ENCODE assay signal across 8 cellular contexts in genomic region chr1:162790303-162790984, GRCh38. TPM values are rescaled to one million over a fixed set of nuclear protein-coding genes. Genes with fewer than 3 reads are reported as not detected.
DNase-seq lines count a peak whose midpoint lies in the region; ATAC-seq and TF ChIP-seq lines count a peak whose summit lies in the region.
"Not testable (repeated sequence)": the region's sequence is repeated elsewhere in the genome, so short reads cannot be mapped to it uniquely, and the experiment has no call there.

TSS of gene HSD17B7 (plus strand) at chr1:162790702. CDS start at chr1:162790801, 99 bp downstream.

- TF ChIP-seq POLR2A in lower leg skin (IDR thresholded peaks at IDR 0.05) = not testable (repeated sequence)

- not testable (repeated sequence) for H3K27me3 ChIP-seq in CD4-positive, alpha-beta T cell (ENCODE audit: control insufficient read depth, insufficient read depth, low read length)

- ATAC-seq in CD4-positive, alpha-beta T cell (ENCODE audit: poor library complexity) = peak; percentile 97
- peak; percentile 99 for ATAC-seq in GM19467 (IDR thresholded peaks at IDR 0.05; ENCODE audit: unreplicated experiment)

- TF ChIP-seq CTCF in CD4-positive, alpha-beta T cell (IDR thresholded peaks at IDR 0.05); lower leg skin (IDR thresholded peaks at IDR 0.05): not testable (repeated sequence)

- H3K27ac ChIP-seq in CD4-positive, alpha-beta T cell (ENCODE audit: low read depth, low read length) = peak within 1 kb of the TSS; percentile 70

- H3K36me3 Mint-ChIP-seq in CD4-positive, alpha-beta T cell (ENCODE audit: low read depth) = peaks cover 34% of the 10 kb centered on the region
- H3K36me3 Mint-ChIP-seq in activated CD4-positive, alpha-beta memory T cell treated with anti-CD3 and anti-CD28 coated beads, Interleukin-2, amount 10 ng/mL, durations not matched to agents 7 days and 5 days (ENCODE audit: low read depth) = peaks cover 10% of the 10 kb centered on the region

- not testable (repeated sequence) for H3K9me3 Mint-ChIP-seq in CD4-positive, alpha-beta T cell; activated CD4-positive, alpha-beta memory T cell treated with anti-CD3 and anti-CD28 coated beads, Interleukin-2, amount 10 ng/mL, durations not matched to agents 7 days and 5 days

- H3K4me1 Mint-ChIP-seq in CD4-positive, alpha-beta T cell (ENCODE audit: low read depth) = not testable (repeated sequence)
- peaks cover 15% of the 10 kb centered on the region for H3K4me1 Mint-ChIP-seq in activated CD4-positive, alpha-beta memory T cell treated with anti-CD3 and anti-CD28 coated beads, Interleukin-2, amount 10 ng/mL, durations not matched to agents 7 days and 5 days

- CTCF ChIA-PET in CD4-positive, alpha-beta T cell (lab: Charles Lee); activated CD4-positive, alpha-beta memory T cell treated with anti-CD3 and anti-CD28 coated beads, Interleukin-2, amount 10 ng/mL, durations not matched to agents 7 days and 5 days (lab: Charles Lee): not testable (repeated sequence)

- POLR2A ChIA-PET in CD4-positive, alpha-beta T cell (lab: Charles Lee) = interaction anchor here (1.0 kb wide), 1 partner anchor 11 kb away, joined by 3 read pairs; no protein-coding TSS in a partner anchor
- POLR2A ChIA-PET in activated CD4-positive, alpha-beta memory T cell treated with anti-CD3 and anti-CD28 coated beads, Interleukin-2, amount 10 ng/mL, durations not matched to agents 7 days and 5 days (lab: Charles Lee) = not testable (repeated sequence)

- H3K27me3 Mint-ChIP-seq in CD4-positive, alpha-beta T cell; activated CD4-positive, alpha-beta memory T cell treated with anti-CD3 and anti-CD28 coated beads, Interleukin-2, amount 10 ng/mL, durations not matched to agents 7 days and 5 days: not testable (repeated sequence)

- WGBS in lower leg skin, 2 donors = 2 to 5% methylated on average over 8 to 20 of the region's 49 CpGs

- DNase-seq in CD4-positive, alpha-beta T cell = peak; percentile 37 to 78 (median 60)
- DNase-seq in HK-2 (ENCODE audit: unreplicated experiment) (peak; percentile 66), NCI-H82 treated with DMSO at 0.1 percent for 48 hours (lab: John Stamatoyannopoulos, UW; ENCODE audit: unreplicated experiment) (peak; percentile 91), ecto neural progenitor cell (ENCODE audit: low spot score) (peak; percentile 85), lower leg skin (ENCODE audit: low spot score in 2 of 2) (peak; percentile 76 to 94)
- peak; percentile 79 for DNase-seq in activated CD4-positive, alpha-beta memory T cell treated with anti-CD3 and anti-CD28 coated beads, Interleukin-2, amount 10 ng/mL, durations not matched to agents 7 days and 5 days
- peak; percentile 45 to 56 for DNase-seq in stimulated activated CD4-positive, alpha-beta T cell treated with anti-CD3 and anti-CD28 coated beads, Interleukin-4, amount 100 ng/mL, for 48 hours (ENCODE audit: low read depth in 2 of 2)

- intact Hi-C loops in CD4-positive, alpha-beta T cell (cut with DNase I, micrococcal nuclease) = loop anchor here in 1 of 2 experiments (5.0 to 10.0 kb wide), 2 partner anchors 293 to 534 kb away; partner anchors contain the start of genes NUF2 and UHMK1
- intact Hi-C loops in lower leg skin (cut with DNase I; ENCODE audit: low total_unique reads) = not testable (repeated sequence)

- peak within 1 kb of the TSS; percentile 96 for H3K27ac Mint-ChIP-seq in CD4-positive, alpha-beta T cell
- peak within 1 kb of the TSS; percentile 91 for H3K27ac Mint-ChIP-seq in activated CD4-positive, alpha-beta memory T cell treated with anti-CD3 and anti-CD28 coated beads, Interleukin-2, amount 10 ng/mL, durations not matched to agents 7 days and 5 days

- H3K4me3 ChIP-seq in lower leg skin (ENCODE audit: low read depth, poor library complexity, severe bottlenecking) = peak within 1 kb of the TSS; percentile 28

- peak within 1 kb of the TSS; percentile 96 for H3K4me3 Mint-ChIP-seq in CD4-positive, alpha-beta T cell
- H3K4me3 Mint-ChIP-seq in activated CD4-positive, alpha-beta memory T cell treated with anti-CD3 and anti-CD28 coated beads, Interleukin-2, amount 10 ng/mL, durations not matched to agents 7 days and 5 days = peak within 1 kb of the TSS; percentile 86

- not testable (repeated sequence) for H3K9me3 ChIP-seq in CD4-positive, alpha-beta T cell (ENCODE audit: control insufficient read depth, low read length)

RNA-seq across cellular contexts. Expression of gene HSD17B7, which starts in this region (rescaled TPM):
- 10 to 100 TPM; 16.5 to 17.5 TPM for total RNA-seq in CD4-positive, alpha-beta T cell
- total RNA-seq in activated CD4-positive, alpha-beta memory T cell treated with anti-CD3 and anti-CD28 coated beads, Interleukin-2, amount 10 ng/mL, durations not matched to agents 7 days and 5 days = 10 to 100 TPM; 33.0 to 39.4 TPM
- 10 to 100 TPM; 12.8 to 25.0 (median 17.1) TPM for total RNA-seq in lower leg skin

Comparison
In these comparisons a context has a peak if more than half of its experiments do, and no peak if none do; other contexts are left out.
1. Peak in every context shown above with its lines: DNase-seq, ATAC-seq, H3K4me3 ChIP-seq and H3K27ac ChIP-seq.